In the genomic region with DNA sequence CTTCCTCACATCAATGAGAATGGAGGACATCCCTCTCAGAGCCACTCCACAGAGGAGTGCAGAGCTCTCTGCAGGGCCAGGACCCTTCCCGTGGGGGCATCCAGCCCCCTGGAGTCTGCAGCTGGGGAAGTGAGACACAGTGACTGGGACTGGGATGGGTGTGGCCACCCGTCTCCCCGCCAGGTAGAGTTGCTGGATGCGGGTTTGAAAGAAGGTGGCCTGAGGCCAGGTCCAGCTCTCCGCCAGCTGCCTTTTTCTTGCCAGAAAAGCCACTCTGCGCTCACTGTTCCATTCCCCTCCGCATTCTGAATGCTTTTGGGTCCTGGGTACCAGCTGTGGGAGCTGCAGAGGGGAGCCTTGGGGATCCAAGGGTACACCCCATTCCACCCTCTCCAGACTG, we compare ENCODE assay signal across 19 cellular contexts.
A peak's percentile ranks its signal among the peaks of the same experiment; 100 is the strongest.
DNase-seq lines count a peak whose midpoint lies in the region; ATAC-seq, FAIRE-seq and TF ChIP-seq lines count a peak whose summit lies in the region.
"Had no signal": no experiment of that assay in that cellular context is flagged by ENCODE, and none has a peak within 500 bp of the region (broad histone marks: within the 10 kb centered on the region; RNA-seq: fewer than 3 reads in every experiment).

No MANE protein-coding gene starts in this region.

- CTCF ChIA-PET in HEK293T (lab: Yijun Ruan, JAX), result no interaction called here

- H3K4me1 Mint-ChIP-seq in activated T-helper 1 cell treated with anti-CD3 and anti-CD28 coated beads, Interleukin-12 subunit alpha, Interleukin-12 subunit beta, Interleukin-2, Interleukin-4 antibody, amounts not matched to agents 30 ng/mL and 10 ng/mL and 1 ng/mL, durations not matched to agents 14 hours and 24 hours and 36 hours (ENCODE audit: low read depth), result no peaks in the 10 kb centered on the region

- TF ChIP-seq CTCF in kidney (IDR thresholded peaks at IDR 0.05; ENCODE audit: borderline replicate concordance, extremely low read depth, insufficient read depth), result no peak
- no peak for TF ChIP-seq CTCF in thyroid gland (IDR thresholded peaks at IDR 0.05)

- no peak for TF ChIP-seq POLR2A in thyroid gland (IDR thresholded peaks at IDR 0.05)

- no peak overlapping the region for H3K27ac Mint-ChIP-seq in activated T-helper 1 cell treated with anti-CD3 and anti-CD28 coated beads, Interleukin-12 subunit alpha, Interleukin-12 subunit beta, Interleukin-2, Interleukin-4 antibody, amounts not matched to agents 30 ng/mL and 10 ng/mL and 1 ng/mL, durations not matched to agents 14 hours and 24 hours and 36 hours
- H3K27ac Mint-ChIP-seq: CD8-positive, alpha-beta T cell; H9 had no signal

- H3K36me3 ChIP-seq in kidney (ENCODE audit: control insufficient read depth in 1 of 2, insufficient read depth in 2 of 2, low read length in 2 of 2) (no peaks in the 10 kb centered on the region), thyroid gland (no peaks in the 10 kb centered on the region)
- H3K36me3 ChIP-seq: BE2C had no signal

- no peak overlapping the region for H3K4me3 Mint-ChIP-seq in activated T-helper 1 cell treated with anti-CD3 and anti-CD28 coated beads, Interleukin-12 subunit alpha, Interleukin-12 subunit beta, Interleukin-2, Interleukin-4 antibody, amounts not matched to agents 30 ng/mL and 10 ng/mL and 1 ng/mL, durations not matched to agents 14 hours and 24 hours and 36 hours
- H3K4me3 Mint-ChIP-seq: CD8-positive, alpha-beta T cell; H9 had no signal

- H3K9ac ChIP-seq in kidney (ENCODE audit: low read length in 2 of 2), result no peak overlapping the region

- no peaks in the 10 kb centered on the region for H3K9me3 Mint-ChIP-seq in activated T-helper 1 cell treated with anti-CD3 and anti-CD28 coated beads, Interleukin-12 subunit alpha, Interleukin-12 subunit beta, Interleukin-2, Interleukin-4 antibody, amounts not matched to agents 30 ng/mL and 10 ng/mL and 1 ng/mL, durations not matched to agents 14 hours and 24 hours and 36 hours
- H3K9me3 Mint-ChIP-seq: CD8-positive, alpha-beta T cell; H9 had no signal

- no peak overlapping the region for H3K4me3 ChIP-seq in kidney (ENCODE audit: low read length in 2 of 2)
- H3K4me3 ChIP-seq in thyroid gland (replicated peaks in 1 of 3), result no peak overlapping the region
- H3K4me3 ChIP-seq: A549 had no signal

- H3K9me3 ChIP-seq in kidney (ENCODE audit: control insufficient read depth in 1 of 2, low read length in 2 of 2) (no peaks in the 10 kb centered on the region), thyroid gland (no peaks in the 10 kb centered on the region)
- H3K9me3 ChIP-seq: A549, BE2C had no signal

- 18 to 43% methylated on average over 7 of the region's 7 CpGs for WGBS in thyroid gland, 2 donors

- no peaks in the 10 kb centered on the region for H3K27me3 ChIP-seq in thyroid gland
- H3K27me3 ChIP-seq: BE2C had no signal

- H3K27ac ChIP-seq in kidney (ENCODE audit: low read depth in 2 of 2, low read length in 2 of 2) (no peak overlapping the region), thyroid gland (no peak overlapping the region)
- H3K27ac ChIP-seq: A549, C4-2B had no signal

- no peaks in the 10 kb centered on the region for H3K36me3 Mint-ChIP-seq in activated T-helper 1 cell treated with anti-CD3 and anti-CD28 coated beads, Interleukin-12 subunit alpha, Interleukin-12 subunit beta, Interleukin-2, Interleukin-4 antibody, amounts not matched to agents 30 ng/mL and 10 ng/mL and 1 ng/mL, durations not matched to agents 14 hours and 24 hours and 36 hours (ENCODE audit: low read depth)
- H3K36me3 Mint-ChIP-seq: CD8-positive, alpha-beta T cell had no signal

- DNase-seq in NCI-H69 (lab: John Stamatoyannopoulos, UW), result peak; percentile 10
- peak; percentile 18 for DNase-seq in RPMI8226
- DNase-seq in kidney, result peak; percentile 28
- DNase-seq in thyroid gland, result peak; percentile 62
- no peak for DNase-seq in activated T-helper 1 cell treated with anti-CD3 and anti-CD28 coated beads, Interleukin-12 subunit alpha, Interleukin-12 subunit beta, Interleukin-2, Interleukin-4 antibody, amounts not matched to agents 30 ng/mL and 10 ng/mL and 1 ng/mL, durations not matched to agents 14 hours and 24 hours and 36 hours (ENCODE audit: low spot score)
- no peak for DNase-seq in HEK293T (ENCODE audit: extremely low spot score)
- DNase-seq: BE2C; CD8-positive, alpha-beta T cell; COR-L47; DMS153; GF-D8; GOT3; H9; IMR-90 had no signal

- no peak for FAIRE-seq in kidney (lab: Jason Lieb, UNC)
- FAIRE-seq: A549, D721Med, GM19239 had no signal

- ATAC-seq in HG03520 (IDR thresholded peaks at IDR 0.05; ENCODE audit: unreplicated experiment), result no peak
- ATAC-seq: A549; CD8-positive, alpha-beta T cell had no signal

- POLR2A ChIA-PET in HEK293T (lab: Yijun Ruan, JAX), result no interaction called here

- H3K27me3 Mint-ChIP-seq in activated T-helper 1 cell treated with anti-CD3 and anti-CD28 coated beads, Interleukin-12 subunit alpha, Interleukin-12 subunit beta, Interleukin-2, Interleukin-4 antibody, amounts not matched to agents 30 ng/mL and 10 ng/mL and 1 ng/mL, durations not matched to agents 14 hours and 24 hours and 36 hours (ENCODE audit: insufficient read depth), result peaks cover 4% of the 10 kb centered on the region

- intact Hi-C loops in kidney (cut with DNase I), result no loop called here
- intact Hi-C loops in thyroid gland (cut with DNase I), result no loop called here
- intact Hi-C loops in activated T-helper 1 cell treated with anti-CD3 and anti-CD28 coated beads, Interleukin-12 subunit alpha, Interleukin-12 subunit beta, Interleukin-2, Interleukin-4 antibody, amounts not matched to agents 30 ng/mL and 10 ng/mL and 1 ng/mL, durations not matched to agents 14 hours and 24 hours and 36 hours (cut with micrococcal nuclease), result no loop called here

- H3K4me1 ChIP-seq in kidney (ENCODE audit: control insufficient read depth in 1 of 2, insufficient read depth in 1 of 2, low read depth in 1 of 2, low read length in 2 of 2), result no peaks in the 10 kb centered on the region
- H3K4me1 ChIP-seq in thyroid gland, result peaks cover 0 to 6% of the 10 kb centered on the region in 2 donors
- H3K4me1 ChIP-seq: A549 had no signal

TF ChIP-seq in HEK293T, 16 proteins besides CTCF, POLR2A, EP300 and RAD21:
- TF ChIP-seq TARDBP (IDR thresholded peaks at IDR 0.05) (no peak), ARNT (IDR thresholded peaks at IDR 0.05) (no peak), CTBP1 (IDR thresholded peaks at IDR 0.05; ENCODE audit: borderline replicate concordance) (no peak), LEF1 (IDR thresholded peaks at IDR 0.05; ENCODE audit: borderline replicate concordance) (no peak), FOXA1 (IDR thresholded peaks at IDR 0.05) (no peak)

Comparison
In these comparisons a context has a peak if more than half of its experiments do, and no peak if none do; other contexts are left out.
1. DNase-seq: peak in NCI-H69 (single experiment), RPMI8226 (single experiment), kidney (single experiment) and thyroid gland (2 of 2); none in activated T-helper 1 cell treated with anti-CD3 and anti-CD28 coated beads, Interleukin-12 subunit alpha, Interleukin-12 subunit beta, Interleukin-2, Interleukin-4 antibody, amounts not matched to agents 30 ng/mL and 10 ng/mL and 1 ng/mL, durations not matched to agents 14 hours and 24 hours and 36 hours (single experiment) and HEK293T (single experiment).